In genomic region chr5:138654281-138654867, GRCh38 we compare ENCODE assay signal across 7 cellular contexts.
DNase-seq lines count a peak whose midpoint lies in the region; ATAC-seq and TF ChIP-seq lines count a peak whose summit lies in the region.

No MANE protein-coding gene starts in this region.

- peaks cover 64% of the 10 kb centered on the region for H3K27me3 ChIP-seq in effector memory CD4-positive, alpha-beta T cell (replicated peaks; ENCODE audit: control insufficient read depth, insufficient read depth, low read length, poor library complexity, severe bottlenecking)
- H3K27me3 ChIP-seq in vagina, result no peaks in the 10 kb centered on the region

- no peaks in the 10 kb centered on the region for H3K9me3 ChIP-seq in effector memory CD4-positive, alpha-beta T cell (ENCODE audit: control insufficient read depth, low read length)
- no peaks in the 10 kb centered on the region for H3K9me3 ChIP-seq in vagina

- H3K36me3 ChIP-seq in effector memory CD4-positive, alpha-beta T cell (ENCODE audit: control insufficient read depth, insufficient read depth, low read length), result no peaks in the 10 kb centered on the region
- H3K36me3 ChIP-seq in vagina, result no peaks in the 10 kb centered on the region

- no peak overlapping the region for H3K4me3 ChIP-seq in effector memory CD4-positive, alpha-beta T cell (ENCODE audit: insufficient read depth, low read depth, low read length, poor library complexity, severe bottlenecking)
- no peak overlapping the region for H3K4me3 ChIP-seq in vagina

- DNase-seq in activated CD4-positive, alpha-beta T cell treated with anti-CD3 and anti-CD28 coated beads for 4 hours, result peak; percentile 74 to 77
- peak; percentile 58 to 65 (median 59) for DNase-seq in effector memory CD4-positive, alpha-beta T cell
- peak; percentile 36 to 65 (median 57) for DNase-seq in stimulated activated CD4-positive, alpha-beta T cell treated with anti-CD3 and anti-CD28 coated beads, TNF-alpha, amount 100 ng/mL, for 48 hours (ENCODE audit: low read depth in 3 of 3)
- no peak for DNase-seq in vagina (ENCODE audit: extremely low spot score in 2 of 2)

- ATAC-seq in GM19328 (IDR thresholded peaks at IDR 0.05; ENCODE audit: unreplicated experiment) (peak; percentile 61), HG03469 (IDR thresholded peaks at IDR 0.05; ENCODE audit: unreplicated experiment) (peak; percentile 48), GM19324 (IDR thresholded peaks at IDR 0.05; ENCODE audit: low FRiP score, unreplicated experiment) (no peak)

- no peak for TF ChIP-seq POLR2A in vagina (IDR thresholded peaks at IDR 0.05)

- intact Hi-C loops in vagina (cut with DNase I), result no loop called here

- TF ChIP-seq CTCF in vagina (IDR thresholded peaks at IDR 0.05), result no peak

- peaks cover 13% of the 10 kb centered on the region for H3K4me1 ChIP-seq in effector memory CD4-positive, alpha-beta T cell (ENCODE audit: control insufficient read depth, insufficient read depth, low read length, poor library complexity, severe bottlenecking)
- H3K4me1 ChIP-seq in vagina, result no peaks in the 10 kb centered on the region

- no peak overlapping the region for H3K27ac ChIP-seq in effector memory CD4-positive, alpha-beta T cell (ENCODE audit: insufficient read depth, low read length, poor library complexity, severe bottlenecking)
- H3K27ac ChIP-seq in vagina, result no peak overlapping the region

Comparison
In these comparisons a context has a peak if more than half of its experiments do, and no peak if none do; other contexts are left out.
1. DNase-seq: peak in activated CD4-positive, alpha-beta T cell treated with anti-CD3 and anti-CD28 coated beads for 4 hours (2 of 2), effector memory CD4-positive, alpha-beta T cell (3 of 3) and stimulated activated CD4-positive, alpha-beta T cell treated with anti-CD3 and anti-CD28 coated beads, TNF-alpha, amount 100 ng/mL, for 48 hours (3 of 3); none in vagina (0 of 2).